9 cellular contexts compared by ENCODE assay signal in the genomic region with DNA sequence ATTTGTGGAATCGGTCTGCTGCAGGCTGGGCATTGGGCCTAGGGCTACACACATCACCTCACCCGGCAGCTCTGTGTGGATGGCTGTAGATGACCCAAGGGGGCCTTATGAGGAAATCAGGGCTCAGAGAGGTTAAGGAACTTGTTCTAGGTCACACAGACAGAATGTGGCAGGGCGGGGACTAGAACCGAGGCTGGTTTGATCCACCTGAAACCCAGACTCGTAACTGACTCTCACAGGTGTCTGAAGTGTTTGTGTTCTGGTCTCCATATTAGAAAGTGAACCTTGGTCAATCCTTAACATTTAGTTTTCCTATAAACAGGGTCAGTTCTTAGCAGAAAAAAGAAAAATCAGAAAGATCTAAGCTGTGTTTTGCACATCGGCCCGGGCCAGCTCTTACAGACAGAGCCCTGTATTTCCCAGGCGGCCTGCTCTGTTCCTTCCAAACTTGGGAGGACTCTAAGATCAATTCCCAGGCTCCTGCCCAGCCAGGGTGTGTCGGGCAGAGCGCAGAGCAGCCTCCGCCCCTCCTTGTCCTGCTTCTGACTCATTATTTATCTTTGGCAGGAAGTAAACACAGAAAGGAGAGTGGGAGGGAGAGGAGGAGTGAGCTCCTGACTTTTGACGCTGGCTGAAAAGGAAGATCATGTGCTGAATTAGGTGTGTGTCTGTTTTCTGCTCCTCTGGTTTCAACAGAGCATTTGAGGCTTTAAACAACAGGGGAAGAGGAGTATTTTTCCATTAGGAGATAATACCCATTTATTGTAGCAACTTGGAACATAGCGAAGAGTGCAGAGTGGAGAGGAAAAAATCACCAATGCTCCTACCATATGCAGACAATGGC.
DNase-seq lines count a peak whose midpoint lies in the region; ATAC-seq lines count a peak whose summit lies in the region.
"Had no signal": no experiment of that assay in that cellular context is flagged by ENCODE, and none has a peak within 500 bp of the region (broad histone marks: within the 10 kb centered on the region; RNA-seq: fewer than 3 reads in every experiment).

No MANE protein-coding gene starts in this region.

- intact Hi-C loops in left cardiac atrium (cut with DNase I), result no loop called here
- intact Hi-C loops in sciatic nerve (cut with DNase I), result no loop called here

- H3K4me3 Mint-ChIP-seq in naive thymus-derived CD8-positive, alpha-beta T cell, result no peak overlapping the region
- H3K4me3 Mint-ChIP-seq: central memory CD8-positive, alpha-beta T cell had no signal

- no peak overlapping the region for H3K4me2 ChIP-seq in Karpas-422 (ENCODE audit: low read depth, low read length, poor library complexity, severe bottlenecking)

- H3K4me3 ChIP-seq in Karpas-422 (ENCODE audit: low read length), result no peak overlapping the region

- peak overlapping the region; percentile 84 for H3K27ac ChIP-seq in adipose tissue (ENCODE audit: low read depth, low read length)
- H3K27ac ChIP-seq in Karpas-422 (ENCODE audit: low read length), result no peak overlapping the region

- WGBS in adipose tissue, 3 donors, result 30 to 43% (median 38%) methylated on average over 13 of the region's 13 CpGs

- peak; percentile 3 for DNase-seq in CD1c-positive myeloid dendritic cell (ENCODE audit: extremely low spot score)
- DNase-seq in NCI-H1436 (lab: John Stamatoyannopoulos, UW), result peak; percentile 40
- peak; percentile 88 for DNase-seq in left cardiac atrium
- DNase-seq in sciatic nerve (ENCODE audit: low spot score), result peak; percentile 83
- no peak for DNase-seq in naive thymus-derived CD8-positive, alpha-beta T cell
- no peak for DNase-seq in stimulated activated CD8-positive, alpha-beta memory T cell treated with anti-CD3 and anti-CD28 coated beads, Interleukin-4, amount 100 ng/mL, for 48 hours
- DNase-seq in Karpas-422, result no peak

- H4K20me1 ChIP-seq in Karpas-422 (ENCODE audit: insufficient read depth, low read depth, low read length), result no peaks in the 10 kb centered on the region

- H3K9me3 Mint-ChIP-seq in naive thymus-derived CD8-positive, alpha-beta T cell, result peaks cover 0 to 18% (median 5%) of the 10 kb centered on the region in 9 donors
- H3K9me3 Mint-ChIP-seq: central memory CD8-positive, alpha-beta T cell had no signal

- ATAC-seq in left cardiac atrium (peak; percentile 98 to 99), sciatic nerve (peak; percentile 98)
- no peak for ATAC-seq in naive thymus-derived CD8-positive, alpha-beta T cell

- peaks cover 0 to 13% (median 4%) of the 10 kb centered on the region in 5 donors for H3K27me3 Mint-ChIP-seq in naive thymus-derived CD8-positive, alpha-beta T cell

- no peak overlapping the region for H3K9ac ChIP-seq in Karpas-422 (ENCODE audit: low read length)

- H3K9me3 ChIP-seq in Karpas-422 (ENCODE audit: low read length), result no peaks in the 10 kb centered on the region

- no peaks in the 10 kb centered on the region for H3K27me3 ChIP-seq in Karpas-422 (ENCODE audit: low read length)

- no peaks in the 10 kb centered on the region for H3K4me1 ChIP-seq in Karpas-422 (ENCODE audit: low read length)

- POLR2A ChIA-PET in naive thymus-derived CD8-positive, alpha-beta T cell (lab: Charles Lee), result no interaction called here

- H3K36me3 ChIP-seq in Karpas-422 (ENCODE audit: insufficient read depth, low read length), result no peaks in the 10 kb centered on the region

- no peaks in the 10 kb centered on the region for H3K4me1 Mint-ChIP-seq in naive thymus-derived CD8-positive, alpha-beta T cell
- H3K4me1 Mint-ChIP-seq: central memory CD8-positive, alpha-beta T cell had no signal

- H3K9me2 ChIP-seq in Karpas-422 (replicated peaks; ENCODE audit: insufficient read depth, low read length), result no peaks in the 10 kb centered on the region

- no peak overlapping the region for H2AFZ ChIP-seq in Karpas-422 (ENCODE audit: low read length)

- peaks cover 0 to 5% (median 0%) of the 10 kb centered on the region in 3 donors for H3K36me3 Mint-ChIP-seq in naive thymus-derived CD8-positive, alpha-beta T cell

- H3K27ac Mint-ChIP-seq in naive thymus-derived CD8-positive, alpha-beta T cell, result peak overlapping the region in 1 of 10 donors; percentile 17

- no peaks in the 10 kb centered on the region for H3K79me2 ChIP-seq in Karpas-422 (ENCODE audit: low read length)

Comparison
In these comparisons a context has a peak if more than half of its experiments do, and no peak if none do; other contexts are left out.
1. DNase-seq: peak in CD1c-positive myeloid dendritic cell (single experiment), NCI-H1436 (single experiment), left cardiac atrium (single experiment) and sciatic nerve (single experiment); none in naive thymus-derived CD8-positive, alpha-beta T cell (0 of 10), stimulated activated CD8-positive, alpha-beta memory T cell treated with anti-CD3 and anti-CD28 coated beads, Interleukin-4, amount 100 ng/mL, for 48 hours (single experiment) and Karpas-422 (single experiment).
2. ATAC-seq: peak in left cardiac atrium (2 of 2) and sciatic nerve (single experiment); none in naive thymus-derived CD8-positive, alpha-beta T cell (0 of 2).